ENCODE assay signal across 1 cellular context in the genomic region with DNA sequence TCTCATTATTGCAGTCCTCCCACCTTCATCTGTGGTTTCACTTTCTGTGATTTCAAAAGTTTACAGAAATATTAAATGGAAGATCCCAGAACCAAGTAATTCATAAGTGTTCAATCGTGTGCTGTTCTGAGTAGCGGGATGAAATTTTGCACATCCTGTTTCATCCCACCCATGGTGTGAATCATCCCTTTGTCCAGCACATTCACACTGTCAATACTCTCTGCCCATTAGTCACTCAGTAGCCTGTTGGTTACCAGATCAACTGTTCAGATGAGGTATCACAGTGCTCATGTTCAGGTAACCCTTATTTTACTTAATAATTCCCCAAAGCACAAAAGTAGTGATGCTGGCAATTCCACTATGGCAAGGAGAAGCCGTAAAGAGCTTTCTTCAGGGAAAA.
TF ChIP-seq lines count a peak whose summit lies in the region.

No MANE protein-coding gene starts in this region.

TF ChIP-seq in IMR-90, 13 proteins besides CTCF, POLR2A, EP300 and RAD21 (continued from another document):
- TF ChIP-seq RCOR1 (IDR thresholded peaks at IDR 0.05; ENCODE audit: insufficient replicate concordance, low read length) = no peak
- TF ChIP-seq USF2 (IDR thresholded peaks at IDR 0.05; ENCODE audit: low read depth, low read length) = no peak
TF ChIP-seq in IMR-90: peak in this region for 0.
